Comparison of ENCODE assay signal across 9 cellular contexts in the genomic region with DNA sequence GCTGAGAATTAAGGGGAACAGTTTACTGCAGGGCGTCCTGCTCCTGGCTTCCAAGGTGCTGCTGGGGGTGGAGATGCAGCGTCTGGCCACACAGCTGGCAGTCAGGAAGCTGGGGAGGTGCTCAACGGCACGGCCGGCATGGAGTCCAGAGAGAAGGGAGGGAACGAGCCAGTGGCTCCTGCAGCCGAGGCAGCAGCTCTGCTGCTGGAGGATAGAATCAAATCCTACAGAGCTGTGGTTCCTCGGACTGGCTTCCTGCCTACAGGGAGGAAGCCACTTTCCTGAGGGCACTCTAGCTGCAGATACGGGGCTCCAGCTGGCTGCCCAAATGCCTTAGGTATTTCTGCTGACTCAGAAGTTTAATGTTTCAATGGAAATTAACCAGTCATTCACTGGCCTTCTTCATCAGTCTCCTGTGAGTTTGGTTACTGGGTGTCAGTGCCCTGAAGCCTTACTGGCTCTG.
A peak's percentile ranks its signal among the peaks of the same experiment; 100 is the strongest.
DNase-seq lines count a peak whose midpoint lies in the region; ATAC-seq, FAIRE-seq and TF ChIP-seq lines count a peak whose summit lies in the region.
"Had no signal": no experiment of that assay in that cellular context is flagged by ENCODE, and none has a peak within 500 bp of the region (broad histone marks: within the 10 kb centered on the region; RNA-seq: fewer than 3 reads in every experiment).

No MANE protein-coding gene starts in this region.

- no peaks in the 10 kb centered on the region for H3K9me3 Mint-ChIP-seq in brain

- no peak overlapping the region for H2AFZ ChIP-seq in keratinocyte (ENCODE audit: control insufficient read depth, low read length)

- no peaks in the 10 kb centered on the region for H3K36me3 ChIP-seq in keratinocyte (ENCODE audit: control insufficient read depth in 2 of 2, extremely low read depth in 1 of 2, insufficient read depth in 2 of 2, low read length in 2 of 2)
- no peaks in the 10 kb centered on the region for H3K36me3 ChIP-seq in testis (ENCODE audit: low read depth, missing control alignments)

- in situ Hi-C loops in KBM-7 (cut with MboI; ENCODE audit: low pct_unique_long_range_greater_than_20kb, low sequenced_read_pairs): no loop called here

- no peaks in the 10 kb centered on the region for H3K27me3 Mint-ChIP-seq in brain

- H3K27ac ChIP-seq in keratinocyte (ENCODE audit: control insufficient read depth, insufficient read depth, low read length): no peak overlapping the region
- peak overlapping the region; percentile 31 to 77 for H3K27ac ChIP-seq in testis

- no peak overlapping the region for H3K4me3 Mint-ChIP-seq in brain

- TF ChIP-seq CTCF in brain (conservative IDR thresholded peaks at IDR 0.05) (no peak), keratinocyte (optimal IDR thresholded peaks at IDR 0.05 in 1 of 3, IDR thresholded peaks at IDR 0.05 in 1 of 3, conservative IDR thresholded peaks at IDR 0.05 in 1 of 3; ENCODE audit: extremely low read depth in 1 of 3, insufficient read depth in 2 of 3, low read length in 3 of 3) (no peak), testis (IDR thresholded peaks at IDR 0.05) (no peak)

- H3K36me3 Mint-ChIP-seq in brain: peaks cover 8% of the 10 kb centered on the region

- H3K4me3 ChIP-seq in keratinocyte (ENCODE audit: control insufficient read depth in 2 of 3, extremely low read depth in 1 of 3, insufficient read depth in 2 of 3, low read depth in 1 of 3, low read length in 3 of 3) (no peak overlapping the region), testis (no peak overlapping the region)

- H3K4me1 ChIP-seq in keratinocyte (ENCODE audit: control insufficient read depth, extremely low read depth, insufficient read depth, low read length) (peaks cover 18% of the 10 kb centered on the region), testis (peaks cover 38% of the 10 kb centered on the region)

- peak; percentile 50 for DNase-seq in KBM-7
- no peak for DNase-seq in keratinocyte (ENCODE audit: low read depth, low spot score)
- no peak for DNase-seq in testis
- DNase-seq in OCI-M1 (lab: John Stamatoyannopoulos, UW): no peak
- no peak for DNase-seq in LoVo (ENCODE audit: low spot score)
- DNase-seq: activated CD8-positive, alpha-beta memory T cell treated with anti-CD3 and anti-CD28 coated beads for 24 hours; stimulated activated naive CD4-positive, alpha-beta T cell treated with Interleukin-2 at 50 U/mL for 16 hours had no signal

- no peak overlapping the region for H3K4me2 ChIP-seq in keratinocyte (ENCODE audit: control insufficient read depth, extremely low read depth, insufficient read depth, low read depth, low read length)

- intact Hi-C loops in testis (cut with DNase I; ENCODE audit: low total_unique reads): no loop called here

- H3K9ac ChIP-seq in keratinocyte (ENCODE audit: control insufficient read depth, extremely low read depth, insufficient read depth, low read length): no peak overlapping the region

- peaks cover 14% of the 10 kb centered on the region for H3K4me1 Mint-ChIP-seq in brain

- FAIRE-seq in keratinocyte (lab: Jason Lieb, UNC): peak; percentile 55

- H4K20me1 ChIP-seq in keratinocyte (ENCODE audit: control insufficient read depth, extremely low read depth, insufficient read depth, low read length): no peaks in the 10 kb centered on the region

- no peak for TF ChIP-seq POLR2A in testis (IDR thresholded peaks at IDR 0.05)

- peak overlapping the region in 3 of 5 experiments; percentile 88 to 93 (median 89) for H3K27ac Mint-ChIP-seq in brain

- H3K27me3 ChIP-seq in keratinocyte (ENCODE audit: control insufficient read depth, extremely low read depth, insufficient read depth, low read length): no peaks in the 10 kb centered on the region
- H3K27me3 ChIP-seq in testis: no peaks in the 10 kb centered on the region

- no peak for ATAC-seq in HG02678 (IDR thresholded peaks at IDR 0.05; ENCODE audit: unreplicated experiment)

- H3K9me1 ChIP-seq in keratinocyte (ENCODE audit: control insufficient read depth, extremely low read depth, insufficient read depth, low read length): no peaks in the 10 kb centered on the region

- no peaks in the 10 kb centered on the region for H3K79me2 ChIP-seq in keratinocyte (ENCODE audit: control insufficient read depth, insufficient read depth, low read length)

- no peaks in the 10 kb centered on the region for H3K9me3 ChIP-seq in keratinocyte (ENCODE audit: control insufficient read depth, low read depth, low read length)
- H3K9me3 ChIP-seq in testis: no peaks in the 10 kb centered on the region

- 44 to 58% methylated on average over 9 of the region's 9 CpGs for WGBS in testis, 2 donors

- dilution Hi-C loops in keratinocyte (cut with MboI; ENCODE audit: extremely low pct_ligation_motif_present, low sequenced_read_pairs): no loop called here
